In genomic region chr22:26476705-26477340, GRCh38 we compare ENCODE assay signal across 14 cellular contexts. TPM values are rescaled to one million over a fixed set of nuclear protein-coding genes. Genes with fewer than 3 reads are reported as not detected.
A peak's percentile ranks its signal among the peaks of the same experiment; 100 is the strongest.
DNase-seq lines count a peak whose midpoint lies in the region; ATAC-seq and TF ChIP-seq lines count a peak whose summit lies in the region.
"Had no signal": no experiment of that assay in that cellular context is flagged by ENCODE, and none has a peak within 500 bp of the region (broad histone marks: within the 10 kb centered on the region; RNA-seq: fewer than 3 reads in every experiment).

No MANE protein-coding gene starts in this region.

- peaks cover 57% of the 10 kb centered on the region for H3K36me3 Mint-ChIP-seq in activated CD4-positive, alpha-beta memory T cell treated with anti-CD3 and anti-CD28 coated beads, Interleukin-2, amount 10 ng/mL, durations not matched to agents 7 days and 5 days (ENCODE audit: low read depth)
- H3K36me3 Mint-ChIP-seq in activated CD4-positive, alpha-beta memory T cell treated with anti-CD3 and anti-CD28 coated beads for 36 hours, result peaks cover 55% of the 10 kb centered on the region
- H3K36me3 Mint-ChIP-seq in endodermal cell (ENCODE audit: low read depth), result peaks cover 54% of the 10 kb centered on the region

- no peaks in the 10 kb centered on the region for H3K9me3 ChIP-seq in OCI-LY1 (ENCODE audit: low read length)
- no peaks in the 10 kb centered on the region for H3K9me3 ChIP-seq in endodermal cell (ENCODE audit: control insufficient read depth, low read length)
- no peaks in the 10 kb centered on the region for H3K9me3 ChIP-seq in smooth muscle cell (replicated peaks; ENCODE audit: low read depth)
- H3K9me3 ChIP-seq: left lung had no signal

- H3F3A ChIP-seq in OCI-LY1 (ENCODE audit: insufficient read depth, low read length), result peaks cover 2% of the 10 kb centered on the region; the same call in 1 of the 2 replicates
- peaks cover 20% of the 10 kb centered on the region for H3F3A ChIP-seq in smooth muscle cell (ENCODE audit: low read depth)

- H3K4me1 ChIP-seq in OCI-LY1 (ENCODE audit: insufficient read depth, low read length, severe bottlenecking) (peaks cover 46% of the 10 kb centered on the region), endodermal cell (ENCODE audit: control insufficient read depth, insufficient read depth, low read length) (no peaks in the 10 kb centered on the region), smooth muscle cell (ENCODE audit: low read depth) (peaks cover 13% of the 10 kb centered on the region)
- H3K4me1 ChIP-seq: parathyroid adenoma had no signal

- no peak overlapping the region for H3K4me3 Mint-ChIP-seq in activated CD4-positive, alpha-beta memory T cell treated with anti-CD3 and anti-CD28 coated beads, Interleukin-2, amount 10 ng/mL, durations not matched to agents 7 days and 5 days
- H3K4me3 Mint-ChIP-seq in activated CD4-positive, alpha-beta memory T cell treated with anti-CD3 and anti-CD28 coated beads for 36 hours, result no peak overlapping the region
- no peak overlapping the region for H3K4me3 Mint-ChIP-seq in endodermal cell
- H3K4me3 Mint-ChIP-seq: central memory CD8-positive, alpha-beta T cell had no signal

- H3K36me3 ChIP-seq in OCI-LY1 (ENCODE audit: insufficient read depth, low read length) (peaks cover 66% of the 10 kb centered on the region), endodermal cell (ENCODE audit: control insufficient read depth, insufficient read depth, low read length) (peaks cover 56% of the 10 kb centered on the region), smooth muscle cell (ENCODE audit: low read depth) (no peaks in the 10 kb centered on the region)

- no peaks in the 10 kb centered on the region for H3K27me3 Mint-ChIP-seq in activated CD4-positive, alpha-beta memory T cell treated with anti-CD3 and anti-CD28 coated beads, Interleukin-2, amount 10 ng/mL, durations not matched to agents 7 days and 5 days
- no peaks in the 10 kb centered on the region for H3K27me3 Mint-ChIP-seq in activated CD4-positive, alpha-beta memory T cell treated with anti-CD3 and anti-CD28 coated beads for 36 hours
- no peaks in the 10 kb centered on the region for H3K27me3 Mint-ChIP-seq in endodermal cell (ENCODE audit: insufficient read depth)
- H3K27me3 Mint-ChIP-seq: central memory CD8-positive, alpha-beta T cell had no signal

- H3K4me3 ChIP-seq in OCI-LY1 (ENCODE audit: low read depth, low read length, poor library complexity, severe bottlenecking), result no peak overlapping the region
- no peak overlapping the region for H3K4me3 ChIP-seq in endodermal cell (ENCODE audit: low read length)
- H3K4me3 ChIP-seq in smooth muscle cell, result no peak overlapping the region
- H3K4me3 ChIP-seq: left lung, PC-9 had no signal

- no peak overlapping the region for H3K27ac ChIP-seq in OCI-LY1 (ENCODE audit: low read depth, low read length, poor library complexity, severe bottlenecking)
- H3K27ac ChIP-seq in endodermal cell (ENCODE audit: low read depth, low read length), result peak overlapping the region; percentile 36
- peak overlapping the region; percentile 95 for H3K27ac ChIP-seq in smooth muscle cell (ENCODE audit: low read depth)
- H3K27ac ChIP-seq: parathyroid adenoma, PC-9 had no signal

- ATAC-seq in HG02678 (IDR thresholded peaks at IDR 0.05; ENCODE audit: unreplicated experiment), result no peak
- ATAC-seq: left lung had no signal

- H3K9ac ChIP-seq in OCI-LY1 (ENCODE audit: low read length) (no peak overlapping the region; the same call in 1 of the 2 replicates), endodermal cell (ENCODE audit: extremely low read depth, low read length, poor library complexity, severe bottlenecking) (no peak overlapping the region), smooth muscle cell (ENCODE audit: low read depth) (peak overlapping the region; percentile 42)
- H3K9ac ChIP-seq: parathyroid adenoma had no signal

- 94 to 100% methylated on average over 3 to 4 of the region's 4 CpGs for WGBS in endodermal cell (ENCODE audit: insufficient coverage in 1 of 2, insufficient read length in 1 of 2), 2 experiments
- WGBS in smooth muscle cell (ENCODE audit: low lambda C conversion rate), result 26% methylated on average over 4 of the region's 4 CpGs

- no peaks in the 10 kb centered on the region for H4K20me1 ChIP-seq in OCI-LY1 (ENCODE audit: insufficient read depth, low read length)
- no peaks in the 10 kb centered on the region for H4K20me1 ChIP-seq in smooth muscle cell (ENCODE audit: low read depth)

- H3K9me2 ChIP-seq in OCI-LY1 (ENCODE audit: low read depth, low read length), result no peaks in the 10 kb centered on the region

- H2AFZ ChIP-seq in OCI-LY1 (ENCODE audit: low read length) (no peak overlapping the region), smooth muscle cell (ENCODE audit: low read depth) (no peak overlapping the region)
- H2AFZ ChIP-seq: parathyroid adenoma, PC-9 had no signal

- H3K4me1 Mint-ChIP-seq in activated CD4-positive, alpha-beta memory T cell treated with anti-CD3 and anti-CD28 coated beads, Interleukin-2, amount 10 ng/mL, durations not matched to agents 7 days and 5 days, result peaks cover 58% of the 10 kb centered on the region
- H3K4me1 Mint-ChIP-seq in activated CD4-positive, alpha-beta memory T cell treated with anti-CD3 and anti-CD28 coated beads for 36 hours (ENCODE audit: low read depth), result peaks cover 50% of the 10 kb centered on the region
- peaks cover 21% of the 10 kb centered on the region for H3K4me1 Mint-ChIP-seq in endodermal cell

- peaks cover 25% of the 10 kb centered on the region for H3K79me2 ChIP-seq in OCI-LY1 (ENCODE audit: insufficient read depth, low read length)
- peaks cover 9% of the 10 kb centered on the region for H3K79me2 ChIP-seq in smooth muscle cell (ENCODE audit: low read depth)
- H3K79me2 ChIP-seq: parathyroid adenoma had no signal

- H3K4me2 ChIP-seq in OCI-LY1 (ENCODE audit: low read length), result peak overlapping the region; percentile 86
- peak overlapping the region; percentile 65 for H3K4me2 ChIP-seq in smooth muscle cell
- H3K4me2 ChIP-seq: PC-9 had no signal

- intact Hi-C loops in activated CD4-positive, alpha-beta memory T cell treated with anti-CD3 and anti-CD28 coated beads for 36 hours (cut with micrococcal nuclease), result no loop called here

- no peaks in the 10 kb centered on the region for H3K27me3 ChIP-seq in OCI-LY1 (ENCODE audit: insufficient read depth, low read length)
- no peaks in the 10 kb centered on the region for H3K27me3 ChIP-seq in endodermal cell (ENCODE audit: control insufficient read depth, insufficient read depth, low read length, poor library complexity, severe bottlenecking)
- no peaks in the 10 kb centered on the region for H3K27me3 ChIP-seq in smooth muscle cell (ENCODE audit: low read depth)
- H3K27me3 ChIP-seq: left lung had no signal

- H3K27ac Mint-ChIP-seq in activated CD4-positive, alpha-beta memory T cell treated with anti-CD3 and anti-CD28 coated beads, Interleukin-2, amount 10 ng/mL, durations not matched to agents 7 days and 5 days, result peak overlapping the region; percentile 50
- no peak overlapping the region for H3K27ac Mint-ChIP-seq in activated CD4-positive, alpha-beta memory T cell treated with anti-CD3 and anti-CD28 coated beads for 36 hours
- H3K27ac Mint-ChIP-seq in endodermal cell, result no peak overlapping the region

- POLR2A ChIA-PET in activated CD4-positive, alpha-beta memory T cell treated with anti-CD3 and anti-CD28 coated beads, Interleukin-2, amount 10 ng/mL, durations not matched to agents 7 days and 5 days (lab: Charles Lee), result interaction anchor here (0.7 to 1.9 kb wide), 2 partner anchors 10 to 197 kb away, joined by 3 to 4 read pairs; no protein-coding TSS in a partner anchor
- POLR2A ChIA-PET in activated CD4-positive, alpha-beta memory T cell treated with anti-CD3 and anti-CD28 coated beads for 36 hours (lab: Charles Lee), result interaction anchor here (0.7 to 1.2 kb wide), 2 partner anchors 196 to 1400 kb away, joined by 4 to 6 read pairs; no protein-coding TSS in a partner anchor

- CTCF ChIA-PET in activated CD4-positive, alpha-beta memory T cell treated with anti-CD3 and anti-CD28 coated beads, Interleukin-2, amount 10 ng/mL, durations not matched to agents 7 days and 5 days (lab: Charles Lee), result no interaction called here
- CTCF ChIA-PET in activated CD4-positive, alpha-beta memory T cell treated with anti-CD3 and anti-CD28 coated beads for 36 hours (lab: Charles Lee), result interaction anchor here (0.6 to 0.8 kb wide), 2 partner anchors 18 to 180 kb away, joined by 3 read pairs; partner anchors contain the start of gene MIAT

- no peak for TF ChIP-seq CTCF in OCI-LY1 (IDR thresholded peaks at IDR 0.05; ENCODE audit: low read length)
- no peak for TF ChIP-seq CTCF in endodermal cell (conservative IDR thresholded peaks at IDR 0.05)
- no peak for TF ChIP-seq CTCF in smooth muscle cell (IDR thresholded peaks at IDR 0.05; ENCODE audit: borderline replicate concordance, insufficient read depth, poor library complexity, severe bottlenecking)

- no peaks in the 10 kb centered on the region for H3K9me3 Mint-ChIP-seq in activated CD4-positive, alpha-beta memory T cell treated with anti-CD3 and anti-CD28 coated beads, Interleukin-2, amount 10 ng/mL, durations not matched to agents 7 days and 5 days
- H3K9me3 Mint-ChIP-seq in activated CD4-positive, alpha-beta memory T cell treated with anti-CD3 and anti-CD28 coated beads for 36 hours, result no peaks in the 10 kb centered on the region
- no peaks in the 10 kb centered on the region for H3K9me3 Mint-ChIP-seq in endodermal cell
- H3K9me3 Mint-ChIP-seq: central memory CD8-positive, alpha-beta T cell had no signal

- no peak for DNase-seq in activated CD4-positive, alpha-beta memory T cell treated with anti-CD3 and anti-CD28 coated beads, Interleukin-2, amount 10 ng/mL, durations not matched to agents 7 days and 5 days
- DNase-seq in activated CD4-positive, alpha-beta memory T cell treated with anti-CD3 and anti-CD28 coated beads for 36 hours, result no peak
- DNase-seq in endodermal cell (no peak), smooth muscle cell (lab: John Stamatoyannopoulos, UW; ENCODE audit: unreplicated experiment) (no peak), HPDE6-E6E7 (ENCODE audit: extremely low spot score) (no peak), OCI-M2 (lab: John Stamatoyannopoulos, UW; ENCODE audit: unreplicated experiment) (no peak)
- DNase-seq: activated T-cell treated with anti-CD3 and anti-CD28 coated beads, Interleukin-2, amount 50 U/mL, for 48 hours; left lung; PC-9; stimulated activated CD4-positive, alpha-beta T cell treated with anti-CD3 and anti-CD28 coated beads, Interleukin-4, amount 100 ng/mL, for 1 hour had no signal

RNA-seq across cellular contexts. Expression of gene HPS4, which starts 6.8 kb away (rescaled TPM):
- 10 to 100 TPM; 37.3 to 37.6 TPM for total RNA-seq in activated CD4-positive, alpha-beta memory T cell treated with anti-CD3 and anti-CD28 coated beads, Interleukin-2, amount 10 ng/mL, durations not matched to agents 7 days and 5 days
- 10 to 100 TPM; 41.7 to 44.3 TPM for total RNA-seq in activated CD4-positive, alpha-beta memory T cell treated with anti-CD3 and anti-CD28 coated beads for 36 hours
- total RNA-seq in endodermal cell, result 10 to 100 TPM; 41.7 to 57.6 TPM
- polyA plus RNA-seq in endodermal cell (2013, experiment 1 of 2), result 45.7 TPM
- polyA plus RNA-seq in endodermal cell (2013, experiment 2 of 2), result 41.7 TPM
- 23.5 and 46.3 TPM in 2 replicates for total RNA-seq in smooth muscle cell
- 18.2 and 21.2 TPM in 2 replicates for polyA plus RNA-seq in smooth muscle cell

RNA-seq across cellular contexts. Expression of gene SRRD, which starts 6.9 kb away (rescaled TPM):
- total RNA-seq in activated CD4-positive, alpha-beta memory T cell treated with anti-CD3 and anti-CD28 coated beads, Interleukin-2, amount 10 ng/mL, durations not matched to agents 7 days and 5 days, result 10 to 100 TPM; 17.5 TPM
- 10 to 100 TPM; 20.6 to 22.0 TPM for total RNA-seq in activated CD4-positive, alpha-beta memory T cell treated with anti-CD3 and anti-CD28 coated beads for 36 hours
- total RNA-seq in endodermal cell, result 10 to 100 TPM; 27.4 to 30.0 TPM
- 26.7 TPM for polyA plus RNA-seq in endodermal cell (2013, experiment 1 of 2)
- polyA plus RNA-seq in endodermal cell (2013, experiment 2 of 2), result 25.2 TPM
- 20.7 and 35.8 TPM in 2 replicates for total RNA-seq in smooth muscle cell
- polyA plus RNA-seq in smooth muscle cell, result 34.5 and 38.6 TPM in 2 replicates

RNA-seq across cellular contexts. Expression of gene TFIP11, which starts 35.5 kb away (rescaled TPM):
- total RNA-seq in activated CD4-positive, alpha-beta memory T cell treated with anti-CD3 and anti-CD28 coated beads, Interleukin-2, amount 10 ng/mL, durations not matched to agents 7 days and 5 days, result 10 to 100 TPM; 50.8 to 55.5 TPM
- total RNA-seq in activated CD4-positive, alpha-beta memory T cell treated with anti-CD3 and anti-CD28 coated beads for 36 hours, result 10 to 100 TPM; 41.1 to 43.0 TPM
- total RNA-seq in endodermal cell (10 to 100 TPM; 28.4 to 28.9 TPM), smooth muscle cell (22.5 and 34.9 TPM in 2 replicates)
- polyA plus RNA-seq in endodermal cell (2013, experiment 1 of 2), result 21.4 TPM
- 23.5 TPM for polyA plus RNA-seq in endodermal cell (2013, experiment 2 of 2)
- polyA plus RNA-seq in smooth muscle cell, result 25.7 and 27.7 TPM in 2 replicates

RNA-seq across cellular contexts. Expression of gene ASPHD2, which starts 47.8 kb away (rescaled TPM):
- 10 to 100 TPM; 11.8 to 12.7 TPM for total RNA-seq in activated CD4-positive, alpha-beta memory T cell treated with anti-CD3 and anti-CD28 coated beads, Interleukin-2, amount 10 ng/mL, durations not matched to agents 7 days and 5 days
- 1 to 10 TPM; 9.2 to 10.0 TPM for total RNA-seq in activated CD4-positive, alpha-beta memory T cell treated with anti-CD3 and anti-CD28 coated beads for 36 hours
- 1 to 10 TPM; 6.0 to 7.3 TPM for total RNA-seq in endodermal cell
- 13.9 TPM for polyA plus RNA-seq in endodermal cell (2013, experiment 1 of 2)
- polyA plus RNA-seq in endodermal cell (2013, experiment 2 of 2), result 12.9 TPM
- total RNA-seq in smooth muscle cell, result 2.4 and 4.5 TPM in 2 replicates
- 3.7 and 5.3 TPM in 2 replicates for polyA plus RNA-seq in smooth muscle cell
